Comparison of ENCODE assay signal across 1 cellular context in genomic region chr20:62474585-62475026, GRCh38.
TF ChIP-seq lines count a peak whose summit lies in the region.

No MANE protein-coding gene starts in this region.

TF ChIP-seq in WTC11, 78 proteins besides CTCF, POLR2A, EP300 and RAD21:
- TF ChIP-seq NFATC4 (CRISPR knock-in tag; IDR thresholded peaks at IDR 0.05) = no peak
- 0 out of 2 replicates have a peak, but pooled peaks have one; percentile 21 for TF ChIP-seq ARID4B (CRISPR knock-in tag; IDR thresholded peaks at IDR 0.05; ENCODE audit: borderline replicate concordance)
- TF ChIP-seq OVOL2 (CRISPR knock-in tag; IDR thresholded peaks at IDR 0.05; ENCODE audit: borderline replicate concordance) = no peak
- TF ChIP-seq RORB (CRISPR knock-in tag; IDR thresholded peaks at IDR 0.05) = no peak
- 0 out of 2 replicates have a peak, but pooled peaks have one; percentile 15 for TF ChIP-seq MAX (CRISPR knock-in tag; IDR thresholded peaks at IDR 0.05)
- 0 out of 2 replicates have a peak, but pooled peaks have one; percentile 0 for TF ChIP-seq SP1 (CRISPR knock-in tag; conservative IDR thresholded peaks at IDR 0.05)
